10 cellular contexts compared by ENCODE assay signal in genomic region chr20:34216382-34216742, GRCh38. TPM values are rescaled to one million over a fixed set of nuclear protein-coding genes. Genes with fewer than 3 reads are reported as not detected.
DNase-seq lines count a peak whose midpoint lies in the region; ATAC-seq and TF ChIP-seq lines count a peak whose summit lies in the region.
"Had no signal": no experiment of that assay in that cellular context is flagged by ENCODE, and none has a peak within 500 bp of the region (broad histone marks: within the 10 kb centered on the region; RNA-seq: fewer than 3 reads in every experiment).

No MANE protein-coding gene starts in this region.

- H2AFZ ChIP-seq in PC-9: peak overlapping the region; percentile 75; the same call in 1 of the 2 replicates

- H3F3A ChIP-seq in PC-9 (ENCODE audit: insufficient read depth, low read depth): 0 out of 2 replicates have a peak, but pooled peaks cover 5% of the 10 kb centered on the region

- H3K4me2 ChIP-seq in BLaER1 treated with 17β-estradiol and CSF1 and Interleukin-3, amounts not matched to agents 10 nM and 100 nM: peak overlapping the region; percentile 38 to 75 (median 61); a peak in 21 of 22 replicates
- peak overlapping the region; percentile 73 for H3K4me2 ChIP-seq in PC-9
- H3K4me2 ChIP-seq: KMS-11 had no signal

- peaks cover 0 to 12% (median 7%) of the 10 kb centered on the region in 10 experiments; a peak in 9 of 20 replicates for H3K4me1 ChIP-seq in BLaER1 treated with 17β-estradiol and CSF1 and Interleukin-3, amounts not matched to agents 10 nM and 100 nM
- H3K4me1 ChIP-seq in PC-9 (replicated peaks; ENCODE audit: insufficient read depth) (0 out of 2 replicates have a peak, but pooled peaks cover 6% of the 10 kb centered on the region), prostate gland (replicated peaks) (no peaks in the 10 kb centered on the region)

- H3K9me3 ChIP-seq in BLaER1 treated with 17β-estradiol and CSF1 and Interleukin-3, amounts not matched to agents 10 nM and 100 nM (replicated peaks in 1 of 11): peaks cover 12 to 30% (median 23%) of the 10 kb centered on the region in 11 experiments
- peaks cover 5% of the 10 kb centered on the region; the same call in 1 of the 2 replicates for H3K9me3 ChIP-seq in PC-9 (ENCODE audit: insufficient read depth, low read depth)
- no peaks in the 10 kb centered on the region for H3K9me3 ChIP-seq in prostate gland

- POLR2A ChIA-PET in PC-9 (lab: Charles Lee; ENCODE audit: unreplicated experiment): interaction anchor here (0.7 kb wide), 1 partner anchor 300 kb away, joined by 4 read pairs; the partner anchor contains the start of gene DYNLRB1

- no peaks in the 10 kb centered on the region for H3K79me2 ChIP-seq in PC-9 (ENCODE audit: low read depth)

- WGBS in prostate gland: 9% methylated on average over 2 of the region's 2 CpGs

- DNase-seq in PC-9 (no peak), epithelial cell of esophagus (ENCODE audit: low read depth) (no peak), prostate gland (ENCODE audit: low spot score) (no peak), T-helper 9 cell (no peak), NCI-H226 (no peak)
- no peak for DNase-seq in activated effector memory CD4-positive, alpha-beta T cell treated with Interleukin-2 at 50 U/mL for 16 hours

- intact Hi-C loops in PC-9 (cut with micrococcal nuclease; ENCODE audit: unreplicated experiment) (no loop called here), prostate gland (cut with DNase I) (no loop called here)

- H3K27me3 ChIP-seq in BLaER1 treated with 17β-estradiol and CSF1 and Interleukin-3, amounts not matched to agents 10 nM and 100 nM: peaks cover 0 to 32% (median 20%) of the 10 kb centered on the region in 11 experiments; a peak in 19 of 22 replicates
- H3K27me3 ChIP-seq in PC-9 (ENCODE audit: insufficient read depth, low read depth) (peaks cover 3% of the 10 kb centered on the region; the same call in 1 of the 2 replicates), prostate gland (replicated peaks; ENCODE audit: insufficient read depth) (no peaks in the 10 kb centered on the region)

- H3K9me2 ChIP-seq in PC-9 (ENCODE audit: insufficient read depth): no peaks in the 10 kb centered on the region

- TF ChIP-seq POLR2A in prostate gland (IDR thresholded peaks at IDR 0.05): no peak

- H3K9ac ChIP-seq in BLaER1 treated with 17β-estradiol and CSF1 and Interleukin-3, amounts not matched to agents 10 nM and 100 nM: peak overlapping the region; percentile 6 to 64 (median 46); a peak in 14 of 22 replicates
- H3K9ac ChIP-seq: KMS-11 had no signal

- H3K27ac ChIP-seq in BLaER1 treated with 17β-estradiol and CSF1 and Interleukin-3, amounts not matched to agents 10 nM and 100 nM: peak overlapping the region in 3 of 11 experiments; percentile 27 to 47 (median 43); a peak in 5 of 22 replicates
- no peak overlapping the region for H3K27ac ChIP-seq in PC-9
- H3K27ac ChIP-seq in prostate gland: peak overlapping the region; percentile 75 to 82
- H3K27ac ChIP-seq: KMS-11 had no signal

- no peaks in the 10 kb centered on the region for H3K36me3 ChIP-seq in BLaER1 treated with 17β-estradiol and CSF1 and Interleukin-3, amounts not matched to agents 10 nM and 100 nM
- no peaks in the 10 kb centered on the region for H3K36me3 ChIP-seq in PC-9 (ENCODE audit: low read depth)
- no peaks in the 10 kb centered on the region for H3K36me3 ChIP-seq in prostate gland

- CTCF ChIA-PET in PC-9 (lab: Charles Lee): no interaction called here

- H4K20me1 ChIP-seq in BLaER1 treated with 17β-estradiol and CSF1 and Interleukin-3, amounts not matched to agents 10 nM and 100 nM: no peaks in the 10 kb centered on the region
- no peaks in the 10 kb centered on the region for H4K20me1 ChIP-seq in PC-9 (ENCODE audit: insufficient read depth)

- ATAC-seq in GM21619 (IDR thresholded peaks at IDR 0.05; ENCODE audit: unreplicated experiment): no peak

- TF ChIP-seq CTCF in PC-9 (conservative IDR thresholded peaks at IDR 0.05) (no peak), epithelial cell of esophagus (IDR thresholded peaks at IDR 0.05; ENCODE audit: insufficient read depth, low read depth, low read length, missing control alignments) (no peak), prostate gland (IDR thresholded peaks at IDR 0.05) (no peak)

- BruUV-seq in PC-9 (replicated peaks; lab: Mats Ljungman, UMichigan): no TSS peak

- peak overlapping the region; percentile 27 to 61 (median 47); a peak in 17 of 20 replicates for H3K4me3 ChIP-seq in BLaER1 treated with 17β-estradiol and CSF1 and Interleukin-3, amounts not matched to agents 10 nM and 100 nM
- H3K4me3 ChIP-seq in PC-9: peak overlapping the region; percentile 43; the same call in 1 of the 2 replicates
- peak overlapping the region; percentile 31 for H3K4me3 ChIP-seq in epithelial cell of esophagus (ENCODE audit: low read length)
- H3K4me3 ChIP-seq in prostate gland: peak overlapping the region; percentile 36 to 43

RNA-seq across cellular contexts. Expression of gene ASIP, which starts 24.9 kb away (rescaled TPM):
- total RNA-seq in PC-9 (2021) (not detected in 2 replicates), prostate gland (1 to 10 TPM in 1 of 2 donors, not detected in 1; 3.6 TPM)
- total RNA-seq: RPMI7951 had no signal
